ENCODE assay signal across 9 cellular contexts in genomic region chr1:60989745-60990718, GRCh38.
DNase-seq lines count a peak whose midpoint lies in the region; ATAC-seq and TF ChIP-seq lines count a peak whose summit lies in the region.
"Had no signal": no experiment of that assay in that cellular context is flagged by ENCODE, and none has a peak within 500 bp of the region (broad histone marks: within the 10 kb centered on the region; RNA-seq: fewer than 3 reads in every experiment).

No MANE protein-coding gene starts in this region.

- H3K4me3 ChIP-seq in adrenal gland (peak overlapping the region in 1 of 4 donors; percentile 26), sigmoid colon (no peak overlapping the region), lower leg skin (ENCODE audit: low read depth, poor library complexity, severe bottlenecking) (no peak overlapping the region)

- intact Hi-C loops in adrenal gland (cut with DNase I) (no loop called here), sigmoid colon (cut with DNase I) (no loop called here), lower leg skin (cut with DNase I; ENCODE audit: low total_unique reads) (no loop called here)

- no peak for TF ChIP-seq CTCF in adrenal gland (IDR thresholded peaks at IDR 0.05)
- no peak for TF ChIP-seq CTCF in sigmoid colon (IDR thresholded peaks at IDR 0.05)
- TF ChIP-seq CTCF in lower leg skin (IDR thresholded peaks at IDR 0.05) = no peak

- no peaks in the 10 kb centered on the region for H3K9me3 ChIP-seq in adrenal gland (replicated peaks in 1 of 3)
- H3K9me3 ChIP-seq in sigmoid colon = no peaks in the 10 kb centered on the region

- H3K27ac ChIP-seq in adrenal gland = peak overlapping the region; percentile 35 to 91 (median 62)
- H3K27ac ChIP-seq in sigmoid colon = peak overlapping the region; percentile 3 to 60 (median 46)

- H3K27me3 ChIP-seq in adrenal gland (no peaks in the 10 kb centered on the region), sigmoid colon (no peaks in the 10 kb centered on the region)

- WGBS in adrenal gland, 4 donors = 15 to 23% (median 19%) methylated on average over 8 of the region's 8 CpGs
- WGBS in sigmoid colon, 2 donors = 63 to 66% methylated on average over 8 of the region's 8 CpGs
- 39 to 45% methylated on average over 8 of the region's 8 CpGs for WGBS in lower leg skin, 2 donors

- no peak for TF ChIP-seq EP300 in sigmoid colon (IDR thresholded peaks at IDR 0.05)

- TF ChIP-seq POLR2A in adrenal gland (IDR thresholded peaks at IDR 0.05) = peak in 1 of 2 donors; percentile 46
- TF ChIP-seq POLR2A in sigmoid colon (IDR thresholded peaks at IDR 0.05) = no peak
- TF ChIP-seq POLR2A in lower leg skin (IDR thresholded peaks at IDR 0.05) = no peak

- peak; percentile 60 for DNase-seq in GM04503 (ENCODE audit: low read depth)
- peak; percentile 76 to 92 (median 87) for DNase-seq in adrenal gland
- peak; percentile 37 for DNase-seq in glomerular endothelial cell (ENCODE audit: extremely low read depth, low read depth, low spot score)
- peak; percentile 69 for DNase-seq in sigmoid colon
- DNase-seq in NOMO-1 treated with DMSO at 0.1 percent for 48 hours (lab: John Stamatoyannopoulos, UW; ENCODE audit: unreplicated experiment) = no peak
- no peak for DNase-seq in NCI-H345 treated with DMSO at 0.1 percent for 48 hours (lab: John Stamatoyannopoulos, UW; ENCODE audit: unreplicated experiment)
- no peak for DNase-seq in lower leg skin (ENCODE audit: low spot score in 2 of 2)
- DNase-seq: DMS153 had no signal

- no peaks in the 10 kb centered on the region for H3K36me3 ChIP-seq in adrenal gland (replicated peaks in 1 of 2)
- H3K36me3 ChIP-seq in sigmoid colon = no peaks in the 10 kb centered on the region

- H3K4me1 ChIP-seq in adrenal gland (replicated peaks in 1 of 2) = peaks cover 21 to 47% of the 10 kb centered on the region in 2 donors
- H3K4me1 ChIP-seq in sigmoid colon = peaks cover 0 to 15% (median 11%) of the 10 kb centered on the region in 4 donors

- ATAC-seq in GM18861 (IDR thresholded peaks at IDR 0.05; ENCODE audit: unreplicated experiment) = no peak

Comparison
In these comparisons a context has a peak if more than half of its experiments do, and no peak if none do; other contexts are left out.
1. DNase-seq: peak in GM04503 (single experiment), adrenal gland (7 of 7), glomerular endothelial cell (single experiment) and sigmoid colon (single experiment); none in NOMO-1 treated with DMSO at 0.1 percent for 48 hours (single experiment), NCI-H345 treated with DMSO at 0.1 percent for 48 hours (single experiment) and lower leg skin (0 of 2).